36 cellular contexts compared by ENCODE assay signal in the genomic region with DNA sequence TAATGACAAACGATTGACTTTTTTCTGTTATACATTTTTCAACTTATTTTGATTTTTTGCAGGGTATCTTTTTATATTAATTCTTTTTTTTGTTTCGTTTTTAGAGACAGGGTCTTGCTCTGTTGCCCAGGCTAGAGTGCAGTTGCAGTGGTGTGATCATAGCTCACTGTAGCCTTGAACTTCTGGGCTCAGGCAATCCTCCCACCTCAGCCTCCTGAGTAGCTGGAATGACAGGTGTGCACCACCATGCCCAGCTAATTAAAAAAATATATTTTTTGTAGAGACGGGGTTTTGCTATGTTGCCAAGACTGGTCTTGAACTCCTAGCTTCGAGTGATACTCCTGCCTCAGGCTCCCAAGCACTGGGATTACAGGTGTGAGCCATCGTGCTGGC.
"Had no signal": no experiment of that assay in that cellular context is flagged by ENCODE, and none has a peak within 500 bp of the region (broad histone marks: within the 10 kb centered on the region; RNA-seq: fewer than 3 reads in every experiment).

No MANE protein-coding gene starts in this region.

- H3K4me1 ChIP-seq: adrenal gland, breast epithelium had no signal

- DNase-seq: activated B cell treated with CpG ODN at 0.5 μM for 24 hours; activated CD4-positive, alpha-beta memory T cell treated with anti-CD3 and anti-CD28 coated beads for 36 hours; activated CD4-positive, alpha-beta T cell treated with anti-CD3 and anti-CD28 coated beads for 4 hours; activated CD4-positive, alpha-beta T cell treated with anti-CD3 and anti-CD28 coated beads, Interleukin-2, amount 10 ng/mL, durations not matched to agents 24 days and 14 days; activated CD4-positive, alpha-beta T cell treated with anti-CD3 and anti-CD28 coated beads, Interleukin-2, amount 50 U/mL, for 1 hour; activated CD4-positive, alpha-beta T cell treated with anti-CD3 and anti-CD28 coated beads, Interleukin-2, amount 50 U/mL, for 4 hours; activated CD4-positive, CD25-positive, alpha-beta regulatory T cell treated with anti-CD3 and anti-CD28 coated beads, Interleukin-2, amount 50 U/mL, for 72 hours; activated CD8-positive, alpha-beta memory T cell treated with anti-CD3 and anti-CD28 coated beads, Interleukin-2, amount 50 U/mL, for 4 hours; activated CD8-positive, alpha-beta T cell treated with anti-CD3 and anti-CD28 coated beads for 36 hours; activated effector memory CD4-positive, alpha-beta T cell treated with anti-CD3 and anti-CD28 coated beads, Interleukin-2, amount 50 U/mL, for 16 hours; activated gamma-delta T cell treated with Interleukin-2 at 50 U/mL for 16 hours; activated naive CD4-positive, alpha-beta T cell; activated naive CD4-positive, alpha-beta T cell treated with anti-CD3 and anti-CD28 coated beads for 36 hours; activated naive CD4-positive, alpha-beta T cell treated with anti-CD3 and anti-CD28 coated beads, Interleukin-2, amount 50 U/mL, for 16 hours; activated naive CD8-positive, alpha-beta T cell treated with anti-CD3 and anti-CD28 coated beads for 36 hours; activated T-cell treated with anti-CD3 and anti-CD28 coated beads for 4 hours; activated T-cell treated with anti-CD3 and anti-CD28 coated beads, Interleukin-2, amount 50 U/mL, for 1 hour; activated T-cell treated with anti-CD3 and anti-CD28 coated beads, Interleukin-2, amount 50 U/mL, for 4 hours; activated T-cell treated with anti-CD3 and anti-CD28 coated beads, Interleukin-2, amount 50 U/mL, for 72 hours; adrenal gland; amniotic stem cell; aorta; body of pancreas; brain microvascular endothelial cell; central memory CD4-positive, alpha-beta T cell; T-helper 2 cell; T-helper 9 cell had no signal

- H3K36me3 ChIP-seq: adrenal gland, brain microvascular endothelial cell, breast epithelium had no signal

- H3K9me3 Mint-ChIP-seq: activated B cell treated with CpG ODN at 0.5 μM for 24 hours; activated CD4-positive, alpha-beta memory T cell treated with anti-CD3 and anti-CD28 coated beads for 36 hours; activated CD4-positive, alpha-beta T cell treated with anti-CD3 and anti-CD28 coated beads, Interleukin-2, amount 10 ng/mL, durations not matched to agents 24 days and 14 days; activated CD8-positive, alpha-beta T cell treated with anti-CD3 and anti-CD28 coated beads for 36 hours; activated naive CD4-positive, alpha-beta T cell treated with anti-CD3 and anti-CD28 coated beads for 36 hours; activated naive CD4-positive, alpha-beta T cell treated with anti-CD3 and anti-CD28 coated beads, Interleukin-2, amount 50 U/mL, for 72 hours; activated naive CD8-positive, alpha-beta T cell treated with anti-CD3 and anti-CD28 coated beads for 36 hours; activated T-cell treated with anti-CD3 and anti-CD28 coated beads, Interleukin-2, amount 50 U/mL, for 4 hours; activated T-cell treated with anti-CD3 and anti-CD28 coated beads, Interleukin-2, amount 50 U/mL, for 72 hours; activated T-helper 1 cell treated with anti-CD3 and anti-CD28 coated beads, Interleukin-12 subunit alpha, Interleukin-12 subunit beta, Interleukin-2, Interleukin-4 antibody, amounts not matched to agents 30 ng/mL and 10 ng/mL and 1 ng/mL, durations not matched to agents 14 hours and 24 hours and 36 hours; activated T-helper 17 cell treated with anti-CD3 and anti-CD28 coated beads, Interleukin-2, amount 50 U/mL, for 72 hours; T-helper 1 cell treated with Interleukin-12 subunit alpha and Interleukin-12 subunit beta and Interleukin-4 antibody, amounts not matched to agents 30 μg/mL and 1 μg/mL, for 36 hours; T-helper 2 cell treated with Interferon-gamma antibody and Interleukin-4, amounts not matched to agents 5 μg/mL and 100 μg/mL, for 36 hours had no signal

- H3K27me3 Mint-ChIP-seq: activated B cell treated with CpG ODN at 0.5 μM for 24 hours; activated CD4-positive, alpha-beta memory T cell treated with anti-CD3 and anti-CD28 coated beads for 36 hours; activated CD4-positive, alpha-beta T cell treated with anti-CD3 and anti-CD28 coated beads, Interleukin-2, amount 10 ng/mL, durations not matched to agents 24 days and 14 days; activated CD8-positive, alpha-beta T cell treated with anti-CD3 and anti-CD28 coated beads for 36 hours; activated naive CD8-positive, alpha-beta T cell treated with anti-CD3 and anti-CD28 coated beads for 36 hours had no signal

- ATAC-seq: activated CD8-positive, alpha-beta T cell treated with anti-CD3 and anti-CD28 coated beads for 36 hours; activated naive CD4-positive, alpha-beta T cell treated with anti-CD3 and anti-CD28 coated beads, Interleukin-2, amount 50 U/mL, for 72 hours; activated T-cell treated with anti-CD3 and anti-CD28 coated beads, Interleukin-2, amount 50 U/mL, for 4 hours; activated T-cell treated with anti-CD3 and anti-CD28 coated beads, Interleukin-2, amount 50 U/mL, for 72 hours; activated T-helper 17 cell treated with anti-CD3 and anti-CD28 coated beads, Interleukin-2, amount 50 U/mL, for 72 hours; body of pancreas had no signal

- H3K27ac ChIP-seq: adrenal gland, body of pancreas, brain microvascular endothelial cell, breast epithelium, VCaP had no signal

- H3K27me3 ChIP-seq: adrenal gland, body of pancreas, brain microvascular endothelial cell, breast epithelium had no signal

- H3K36me3 Mint-ChIP-seq: activated CD4-positive, alpha-beta memory T cell treated with anti-CD3 and anti-CD28 coated beads for 36 hours; activated naive CD4-positive, alpha-beta T cell treated with anti-CD3 and anti-CD28 coated beads, Interleukin-2, amount 50 U/mL, for 72 hours; activated naive CD8-positive, alpha-beta T cell treated with anti-CD3 and anti-CD28 coated beads for 36 hours had no signal

- FAIRE-seq: astrocyte, TTC549 had no signal

- H3K4me3 Mint-ChIP-seq: activated B cell treated with CpG ODN at 0.5 μM for 24 hours; activated CD4-positive, alpha-beta memory T cell treated with anti-CD3 and anti-CD28 coated beads for 36 hours; activated CD4-positive, alpha-beta T cell treated with anti-CD3 and anti-CD28 coated beads, Interleukin-2, amount 10 ng/mL, durations not matched to agents 24 days and 14 days; activated CD8-positive, alpha-beta T cell treated with anti-CD3 and anti-CD28 coated beads for 36 hours; activated naive CD4-positive, alpha-beta T cell treated with anti-CD3 and anti-CD28 coated beads for 36 hours; activated naive CD8-positive, alpha-beta T cell treated with anti-CD3 and anti-CD28 coated beads for 36 hours; activated T-cell treated with anti-CD3 and anti-CD28 coated beads, Interleukin-2, amount 50 U/mL, for 4 hours; activated T-cell treated with anti-CD3 and anti-CD28 coated beads, Interleukin-2, amount 50 U/mL, for 72 hours; activated T-helper 1 cell treated with anti-CD3 and anti-CD28 coated beads, Interleukin-12 subunit alpha, Interleukin-12 subunit beta, Interleukin-2, Interleukin-4 antibody, amounts not matched to agents 30 ng/mL and 10 ng/mL and 1 ng/mL, durations not matched to agents 14 hours and 24 hours and 36 hours; activated T-helper 17 cell treated with anti-CD3 and anti-CD28 coated beads, Interleukin-2, amount 50 U/mL, for 72 hours; T-helper 1 cell treated with Interleukin-12 subunit alpha and Interleukin-12 subunit beta and Interleukin-4 antibody, amounts not matched to agents 30 μg/mL and 1 μg/mL, for 36 hours; T-helper 2 cell treated with Interferon-gamma antibody and Interleukin-4, amounts not matched to agents 5 μg/mL and 100 μg/mL, for 36 hours had no signal

- H3K4me1 Mint-ChIP-seq: activated B cell treated with CpG ODN at 0.5 μM for 24 hours; activated CD4-positive, alpha-beta T cell treated with anti-CD3 and anti-CD28 coated beads, Interleukin-2, amount 10 ng/mL, durations not matched to agents 24 days and 14 days; activated naive CD8-positive, alpha-beta T cell treated with anti-CD3 and anti-CD28 coated beads for 36 hours; activated T-helper 17 cell treated with anti-CD3 and anti-CD28 coated beads, Interleukin-2, amount 50 U/mL, for 72 hours had no signal

- H3K9me3 ChIP-seq: adrenal gland, body of pancreas, breast epithelium had no signal

- H3K27ac Mint-ChIP-seq: activated B cell treated with CpG ODN at 0.5 μM for 24 hours; activated CD4-positive, alpha-beta memory T cell treated with anti-CD3 and anti-CD28 coated beads for 36 hours; activated CD4-positive, alpha-beta T cell treated with anti-CD3 and anti-CD28 coated beads, Interleukin-2, amount 10 ng/mL, durations not matched to agents 24 days and 14 days; activated CD8-positive, alpha-beta T cell treated with anti-CD3 and anti-CD28 coated beads for 36 hours; activated naive CD4-positive, alpha-beta T cell treated with anti-CD3 and anti-CD28 coated beads for 36 hours; activated naive CD8-positive, alpha-beta T cell treated with anti-CD3 and anti-CD28 coated beads for 36 hours; activated T-cell treated with anti-CD3 and anti-CD28 coated beads, Interleukin-2, amount 50 U/mL, for 72 hours; activated T-helper 1 cell treated with anti-CD3 and anti-CD28 coated beads, Interleukin-12 subunit alpha, Interleukin-12 subunit beta, Interleukin-2, Interleukin-4 antibody, amounts not matched to agents 30 ng/mL and 10 ng/mL and 1 ng/mL, durations not matched to agents 14 hours and 24 hours and 36 hours; activated T-helper 17 cell treated with anti-CD3 and anti-CD28 coated beads, Interleukin-2, amount 50 U/mL, for 72 hours; T-helper 1 cell treated with Interleukin-12 subunit alpha and Interleukin-12 subunit beta and Interleukin-4 antibody, amounts not matched to agents 30 μg/mL and 1 μg/mL, for 36 hours; T-helper 2 cell treated with Interferon-gamma antibody and Interleukin-4, amounts not matched to agents 5 μg/mL and 100 μg/mL, for 36 hours had no signal

- H3K4me3 ChIP-seq: adrenal gland, body of pancreas, breast epithelium had no signal
